ENCODE assay signal across 8 cellular contexts in genomic region chr10:21078410-21079329, GRCh38.
DNase-seq lines count a peak whose midpoint lies in the region; ATAC-seq, FAIRE-seq and TF ChIP-seq lines count a peak whose summit lies in the region.

No MANE protein-coding gene starts in this region.

- TF ChIP-seq CTCF in DND-41 (IDR thresholded peaks at IDR 0.05; ENCODE audit: borderline replicate concordance, extremely low read depth, low read length, poor library complexity, severe bottlenecking) = peak; percentile 78
- TF ChIP-seq CTCF in endothelial cell of umbilical vein (IDR thresholded peaks at IDR 0.05; ENCODE audit: extremely low read depth in 1 of 2, insufficient read depth in 1 of 2, low read depth in 1 of 2, low read length in 2 of 2) = peak; percentile 67 to 73
- peak; percentile 46 to 77 (median 54) for TF ChIP-seq CTCF in vagina (IDR thresholded peaks at IDR 0.05)

- H3K23ac ChIP-seq in mesenchymal stem cell (ENCODE audit: low read length in 2 of 2) = no peak overlapping the region

- H3K18ac ChIP-seq in mesenchymal stem cell (ENCODE audit: low read depth in 1 of 2, low read length in 2 of 2) = no peak overlapping the region

- intact Hi-C loops in endothelial cell of umbilical vein (cut with micrococcal nuclease) = loop anchor here (1.0 to 5.0 kb wide), 7 partner anchors 192 to 1990 kb away; no protein-coding TSS in a partner anchor
- intact Hi-C loops in vagina (cut with DNase I) = no loop called here

- no peak overlapping the region for H2BK120ac ChIP-seq in mesenchymal stem cell (ENCODE audit: low read depth, low read length)

- H3K79me1 ChIP-seq in mesenchymal stem cell (replicated peaks; ENCODE audit: low read length, poor library complexity, severe bottlenecking) = no peaks in the 10 kb centered on the region

- dilution Hi-C loops in endothelial cell of umbilical vein (cut with MboI; ENCODE audit: extremely low pct_ligation_motif_present, low sequenced_read_pairs) = no loop called here

- 47% methylated on average over 4 of the region's 6 CpGs for WGBS in mesenchymal stem cell

- ATAC-seq in DND-41 (ENCODE audit: insufficient read depth, low read depth) (peak; percentile 84), GM21576 (IDR thresholded peaks at IDR 0.05; ENCODE audit: unreplicated experiment) (peak; percentile 55), GM18520 (IDR thresholded peaks at IDR 0.05; ENCODE audit: unreplicated experiment) (no peak)

- no peak overlapping the region for H3K14ac ChIP-seq in mesenchymal stem cell (ENCODE audit: low read length in 2 of 2)

- peak; percentile 51 for DNase-seq in DND-41
- DNase-seq in MG63 = peak; percentile 53
- peak; percentile 51 to 77 for DNase-seq in SJCRH30
- peak; percentile 72 for DNase-seq in endothelial cell of umbilical vein (ENCODE audit: low read depth, low spot score)
- DNase-seq in mesenchymal stem cell = peak; percentile 77
- DNase-seq in vagina (ENCODE audit: extremely low spot score in 2 of 2) = no peak

- no peak overlapping the region for H2BK15ac ChIP-seq in mesenchymal stem cell (ENCODE audit: low read depth, poor library complexity, severe bottlenecking)

- H3K4ac ChIP-seq in mesenchymal stem cell (ENCODE audit: low read depth in 1 of 2, low read length in 2 of 2) = no peak overlapping the region

- H3K36me3 ChIP-seq in DND-41 (ENCODE audit: insufficient read depth, low read length) (no peaks in the 10 kb centered on the region), MG63 (no peaks in the 10 kb centered on the region), SJCRH30 (no peaks in the 10 kb centered on the region), endothelial cell of umbilical vein (ENCODE audit: control insufficient read depth in 2 of 2, extremely low read depth in 1 of 2, insufficient read depth in 2 of 2, low read length in 2 of 2) (no peaks in the 10 kb centered on the region), mesenchymal stem cell (ENCODE audit: control insufficient read depth in 1 of 2, insufficient read depth in 2 of 2, low read depth in 1 of 2, low read length in 2 of 2) (no peaks in the 10 kb centered on the region), vagina (no peaks in the 10 kb centered on the region)

- CTCF ChIA-PET in endothelial cell of umbilical vein (lab: Charles Lee) = interaction anchor here (0.5 to 6.6 kb wide), 31 partner anchors 9 to 933 kb away, joined by 3 to 96 read pairs (median 4); no protein-coding TSS in a partner anchor

- H2AFZ ChIP-seq in DND-41 (ENCODE audit: low read depth, low read length) (no peak overlapping the region), endothelial cell of umbilical vein (ENCODE audit: low read depth, low read length) (peak overlapping the region; percentile 51), mesenchymal stem cell (ENCODE audit: low read depth, low read length) (no peak overlapping the region)

- no peaks in the 10 kb centered on the region for H3K79me2 ChIP-seq in DND-41 (ENCODE audit: insufficient read depth, low read length)
- no peaks in the 10 kb centered on the region for H3K79me2 ChIP-seq in endothelial cell of umbilical vein (ENCODE audit: control insufficient read depth, insufficient read depth, low read length)

- H4K20me1 ChIP-seq in DND-41 (ENCODE audit: insufficient read depth, low read length) = no peaks in the 10 kb centered on the region
- no peaks in the 10 kb centered on the region for H4K20me1 ChIP-seq in endothelial cell of umbilical vein (replicated peaks; ENCODE audit: control insufficient read depth, extremely low read depth, insufficient read depth, low read length)

- no peak overlapping the region for H3K9ac ChIP-seq in DND-41 (ENCODE audit: low read depth, low read length)
- H3K9ac ChIP-seq in endothelial cell of umbilical vein (replicated peaks; ENCODE audit: extremely low read depth, insufficient read depth, low read length) = no peak overlapping the region
- no peak overlapping the region for H3K9ac ChIP-seq in mesenchymal stem cell (ENCODE audit: low read length)

- no peak overlapping the region for H3K4me2 ChIP-seq in DND-41 (ENCODE audit: insufficient read depth, low read length)
- H3K4me2 ChIP-seq in endothelial cell of umbilical vein (ENCODE audit: insufficient read depth, low read length) = no peak overlapping the region
- H3K4me2 ChIP-seq in mesenchymal stem cell (ENCODE audit: low read length, poor library complexity, severe bottlenecking) = no peak overlapping the region

- no peak overlapping the region for H4K91ac ChIP-seq in mesenchymal stem cell (ENCODE audit: low read length)

- FAIRE-seq in endothelial cell of umbilical vein (lab: Jason Lieb, UNC) = peak; percentile 72

- no peak overlapping the region for H2BK12ac ChIP-seq in mesenchymal stem cell (ENCODE audit: low read length in 2 of 2)

- TF ChIP-seq POLR2A in endothelial cell of umbilical vein (IDR thresholded peaks at IDR 0.05; ENCODE audit: low read depth, low read length) (no peak), vagina (IDR thresholded peaks at IDR 0.05) (no peak)

- no peaks in the 10 kb centered on the region for H3K27me3 ChIP-seq in DND-41 (ENCODE audit: insufficient read depth, low read length, poor library complexity)
- no peaks in the 10 kb centered on the region for H3K27me3 ChIP-seq in MG63
- H3K27me3 ChIP-seq in SJCRH30 = no peaks in the 10 kb centered on the region
- H3K27me3 ChIP-seq in endothelial cell of umbilical vein (ENCODE audit: control insufficient read depth in 2 of 2, insufficient read depth in 2 of 2, low read length in 2 of 2) = peaks cover 5 to 8% of the 10 kb centered on the region in 2 experiments
- peaks cover 0 to 16% of the 10 kb centered on the region in 2 experiments for H3K27me3 ChIP-seq in mesenchymal stem cell (ENCODE audit: control insufficient read depth in 1 of 2, insufficient read depth in 1 of 2, low read length in 2 of 2)
- no peaks in the 10 kb centered on the region for H3K27me3 ChIP-seq in vagina

- no peak overlapping the region for H2BK5ac ChIP-seq in mesenchymal stem cell (ENCODE audit: low read depth, low read length, poor library complexity, severe bottlenecking)

- no TSS peak for BruUV-seq in endothelial cell of umbilical vein (replicated peaks; lab: Mats Ljungman, UMichigan)

- H3K27ac ChIP-seq in DND-41 (ENCODE audit: low read length) = no peak overlapping the region
- no peak overlapping the region for H3K27ac ChIP-seq in SJCRH30
- H3K27ac ChIP-seq in endothelial cell of umbilical vein (ENCODE audit: insufficient read depth, low read depth, low read length) = no peak overlapping the region
- no peak overlapping the region for H3K27ac ChIP-seq in mesenchymal stem cell (ENCODE audit: low read length, poor library complexity, severe bottlenecking)
- no peak overlapping the region for H3K27ac ChIP-seq in vagina

- no peak overlapping the region for H4K8ac ChIP-seq in mesenchymal stem cell (ENCODE audit: low read length)

- no peaks in the 10 kb centered on the region for H3K4me1 ChIP-seq in DND-41 (ENCODE audit: insufficient read depth, low read length)
- H3K4me1 ChIP-seq in SJCRH30 = no peaks in the 10 kb centered on the region
- no peaks in the 10 kb centered on the region for H3K4me1 ChIP-seq in endothelial cell of umbilical vein (ENCODE audit: control insufficient read depth, extremely low read depth, insufficient read depth, low read length)
- H3K4me1 ChIP-seq in mesenchymal stem cell (ENCODE audit: control insufficient read depth, insufficient read depth, low read depth, low read length) = no peaks in the 10 kb centered on the region
- no peaks in the 10 kb centered on the region for H3K4me1 ChIP-seq in vagina

- H3K9me1 ChIP-seq in endothelial cell of umbilical vein (replicated peaks; ENCODE audit: control insufficient read depth, extremely low read depth, insufficient read depth, low read length) = no peaks in the 10 kb centered on the region

- H3K4me3 ChIP-seq in DND-41 (ENCODE audit: low read depth in 1 of 2, low read length in 2 of 2) (no peak overlapping the region), MG63 (no peak overlapping the region), SJCRH30 (no peak overlapping the region), endothelial cell of umbilical vein (replicated peaks in 1 of 3; ENCODE audit: insufficient read depth in 1 of 3, low read depth in 1 of 3, low read length in 3 of 3) (no peak overlapping the region), mesenchymal stem cell (ENCODE audit: insufficient read depth in 1 of 2, low read depth in 1 of 2, low read length in 2 of 2) (no peak overlapping the region), vagina (no peak overlapping the region)

- H3K9me3 ChIP-seq in DND-41 (ENCODE audit: insufficient read depth, low read length, severe bottlenecking) (no peaks in the 10 kb centered on the region), MG63 (no peaks in the 10 kb centered on the region), SJCRH30 (replicated peaks) (no peaks in the 10 kb centered on the region), endothelial cell of umbilical vein (replicated peaks; ENCODE audit: control insufficient read depth, insufficient read depth, low read length) (no peaks in the 10 kb centered on the region), mesenchymal stem cell (ENCODE audit: control insufficient read depth, low read length) (no peaks in the 10 kb centered on the region), vagina (no peaks in the 10 kb centered on the region)

- POLR2A ChIA-PET in endothelial cell of umbilical vein (lab: Charles Lee) = no interaction called here

- H2AK5ac ChIP-seq in mesenchymal stem cell (ENCODE audit: low read length, severe bottlenecking) = no peak overlapping the region

TF ChIP-seq in endothelial cell of umbilical vein, 7 proteins besides CTCF, POLR2A, EP300 and RAD21:
- TF ChIP-seq GATA2 (IDR thresholded peaks at IDR 0.05; ENCODE audit: insufficient read depth, insufficient read length, low read depth, low read length) (no peak), MYC (IDR thresholded peaks at IDR 0.05; ENCODE audit: low read depth, low read length) (no peak), MAX (IDR thresholded peaks at IDR 0.05; ENCODE audit: insufficient read depth, insufficient read length) (no peak), FOS (IDR thresholded peaks at IDR 0.05; ENCODE audit: borderline replicate concordance, insufficient read depth, low read length) (no peak), POLR2AphosphoS5 (IDR thresholded peaks at IDR 0.05; ENCODE audit: insufficient read depth, low read depth, low read length) (no peak), JUN (IDR thresholded peaks at IDR 0.05; ENCODE audit: borderline replicate concordance, insufficient read depth, insufficient read length, low read depth) (no peak), EZH2 (IDR thresholded peaks at IDR 0.05; ENCODE audit: borderline replicate concordance, low read depth, low read length, severe bottlenecking) (no peak)

Comparison
In these comparisons a context has a peak if more than half of its experiments do, and no peak if none do; other contexts are left out.
1. DNase-seq: peak in DND-41 (single experiment), MG63 (single experiment), SJCRH30 (2 of 2), endothelial cell of umbilical vein (single experiment) and mesenchymal stem cell (single experiment); none in vagina (0 of 2).
2. Peak in every context shown above with its lines, with median percentiles within 50 percentile points of each other: CTCF ChIP-seq.